ENCODE assay signal across 16 cellular contexts in the genomic region with DNA sequence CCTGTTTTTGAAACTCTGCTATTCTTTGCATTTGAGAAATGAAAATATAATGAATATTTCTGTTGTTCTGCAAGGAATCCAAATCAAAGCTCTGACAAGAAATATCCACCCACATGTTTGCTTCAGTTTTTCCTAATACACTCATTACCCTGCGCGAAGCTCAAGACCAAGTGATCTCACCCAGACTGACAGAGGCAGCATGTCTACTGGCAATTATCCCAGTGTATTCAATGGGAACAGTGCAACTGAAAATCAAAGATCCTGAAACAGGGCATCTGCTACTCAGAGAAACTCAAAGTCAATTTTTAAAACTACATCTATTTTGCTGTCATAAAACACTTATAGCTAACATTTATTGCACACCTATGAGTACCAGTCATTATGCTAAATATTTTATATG.
DNase-seq lines count a peak whose midpoint lies in the region; ATAC-seq and TF ChIP-seq lines count a peak whose summit lies in the region.
"Had no signal": no experiment of that assay in that cellular context is flagged by ENCODE, and none has a peak within 500 bp of the region (broad histone marks: within the 10 kb centered on the region; RNA-seq: fewer than 3 reads in every experiment).

No MANE protein-coding gene starts in this region.

- H4K20me1 ChIP-seq in MM.1S (ENCODE audit: insufficient read depth, low read length): no peaks in the 10 kb centered on the region

- no peak overlapping the region for H3K4me2 ChIP-seq in MM.1S (ENCODE audit: low read depth, low read length)

- H3K9me2 ChIP-seq in MM.1S (replicated peaks; ENCODE audit: insufficient read depth, low read length): no peaks in the 10 kb centered on the region

- DNase-seq in NCI-H2171 treated with DMSO at 0.1 percent for 48 hours (lab: John Stamatoyannopoulos, UW): peak; percentile 29
- DNase-seq in NCI-H2171 (lab: John Stamatoyannopoulos, UW): no peak
- DNase-seq in astrocyte of the hippocampus (ENCODE audit: low read depth, low spot score): peak; percentile 60
- DNase-seq in midbrain (lab: John Stamatoyannopoulos, UW): peak; percentile 5
- DNase-seq in stromal cell of bone marrow (ENCODE audit: low read depth): peak; percentile 7
- no peak for DNase-seq in MM.1S
- no peak for DNase-seq in WTC11 (ENCODE audit: low spot score)
- DNase-seq: H9, NCI-H2029, NCI-H226, NCI-H526 treated with DMSO at 0.1 percent for 48 hours, OCI-M1, RPMI8226, SIG-M5 had no signal

- ATAC-seq in WTC11 (no peak), GM19035 (IDR thresholded peaks at IDR 0.05; ENCODE audit: unreplicated experiment) (no peak)

- no peak overlapping the region for H2AFZ ChIP-seq in MM.1S (ENCODE audit: low read length)

- no peaks in the 10 kb centered on the region for H3K36me3 Mint-ChIP-seq in WTC11

- H3K4me1 ChIP-seq in MM.1S (ENCODE audit: low read length): no peaks in the 10 kb centered on the region

- H3K27me3 Mint-ChIP-seq in WTC11 (ENCODE audit: low read depth): peaks cover 56% of the 10 kb centered on the region

- H3K4me1 Mint-ChIP-seq in WTC11: peaks cover 17% of the 10 kb centered on the region

- H3K27ac ChIP-seq in MM.1S (ENCODE audit: low read length): no peak overlapping the region
- H3K27ac ChIP-seq: C4-2B had no signal

- H3K79me2 ChIP-seq in MM.1S (ENCODE audit: low read length): no peaks in the 10 kb centered on the region

- POLR2A ChIA-PET in WTC11 (lab: Charles Lee): no interaction called here

- H3K36me3 ChIP-seq in MM.1S (replicated peaks; ENCODE audit: insufficient read depth, low read length): no peaks in the 10 kb centered on the region

- H3K9me3 ChIP-seq in MM.1S (replicated peaks; ENCODE audit: insufficient read depth, low read length): no peaks in the 10 kb centered on the region

- no peaks in the 10 kb centered on the region for H3F3A ChIP-seq in MM.1S (ENCODE audit: insufficient read depth, low read length)

- H3K4me3 ChIP-seq in MM.1S (ENCODE audit: low read length): no peak overlapping the region

- H3K4me3 Mint-ChIP-seq in WTC11: no peak overlapping the region
- H3K4me3 Mint-ChIP-seq: H9 had no signal

- H3K9me3 Mint-ChIP-seq in WTC11: no peaks in the 10 kb centered on the region
- H3K9me3 Mint-ChIP-seq: H9 had no signal

- H3K9ac ChIP-seq in MM.1S (ENCODE audit: low read length): no peak overlapping the region

- H3K27me3 ChIP-seq in MM.1S (replicated peaks; ENCODE audit: insufficient read depth, low read length): no peaks in the 10 kb centered on the region

- TF ChIP-seq CTCF in MM.1S (IDR thresholded peaks at IDR 0.05; ENCODE audit: low read length) (no peak), WTC11 (IDR thresholded peaks at IDR 0.05) (no peak)

- CTCF ChIA-PET in WTC11 (lab: Charles Lee): interaction anchor here (0.6 kb wide), 1 partner anchor 188 kb away, joined by 4 read pairs; no protein-coding TSS in a partner anchor

- H3K27ac Mint-ChIP-seq in WTC11: no peak overlapping the region
- H3K27ac Mint-ChIP-seq: H9 had no signal

TF ChIP-seq in WTC11, 78 proteins besides CTCF, POLR2A, EP300 and RAD21 (continues in another document):
- TF ChIP-seq CDX4 (CRISPR knock-in tag; IDR thresholded peaks at IDR 0.05; ENCODE audit: borderline replicate concordance): no peak
- no peak for TF ChIP-seq NR3C1 (CRISPR knock-in tag; conservative IDR thresholded peaks at IDR 0.05; ENCODE audit: low read depth)
- no peak for TF ChIP-seq CBFB (CRISPR knock-in tag; IDR thresholded peaks at IDR 0.05; ENCODE audit: low read depth)
- TF ChIP-seq AFF4 (CRISPR knock-in tag; IDR thresholded peaks at IDR 0.05; ENCODE audit: borderline replicate concordance): no peak
- TF ChIP-seq E2F1 (CRISPR knock-in tag; IDR thresholded peaks at IDR 0.05): no peak
- TF ChIP-seq ZNF423 (CRISPR knock-in tag; IDR thresholded peaks at IDR 0.05): no peak
- TF ChIP-seq NR2C2 (CRISPR knock-in tag; IDR thresholded peaks at IDR 0.05): no peak
- no peak for TF ChIP-seq ZNF671 (CRISPR knock-in tag; IDR thresholded peaks at IDR 0.05)
- no peak for TF ChIP-seq NFE2L1 (CRISPR knock-in tag; IDR thresholded peaks at IDR 0.05)
- TF ChIP-seq, protein P1, sequence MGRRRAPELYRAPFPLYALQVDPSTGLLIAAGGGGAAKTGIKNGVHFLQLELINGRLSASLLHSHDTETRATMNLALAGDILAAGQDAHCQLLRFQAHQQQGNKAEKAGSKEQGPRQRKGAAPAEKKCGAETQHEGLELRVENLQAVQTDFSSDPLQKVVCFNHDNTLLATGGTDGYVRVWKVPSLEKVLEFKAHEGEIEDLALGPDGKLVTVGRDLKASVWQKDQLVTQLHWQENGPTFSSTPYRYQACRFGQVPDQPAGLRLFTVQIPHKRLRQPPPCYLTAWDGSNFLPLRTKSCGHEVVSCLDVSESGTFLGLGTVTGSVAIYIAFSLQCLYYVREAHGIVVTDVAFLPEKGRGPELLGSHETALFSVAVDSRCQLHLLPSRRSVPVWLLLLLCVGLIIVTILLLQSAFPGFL (CRISPR knock-in tag; IDR thresholded peaks at IDR 0.05; ENCODE audit: borderline replicate concordance): no peak
- no peak for TF ChIP-seq ZNF281 (CRISPR knock-in tag; IDR thresholded peaks at IDR 0.05)
- TF ChIP-seq, protein P2, sequence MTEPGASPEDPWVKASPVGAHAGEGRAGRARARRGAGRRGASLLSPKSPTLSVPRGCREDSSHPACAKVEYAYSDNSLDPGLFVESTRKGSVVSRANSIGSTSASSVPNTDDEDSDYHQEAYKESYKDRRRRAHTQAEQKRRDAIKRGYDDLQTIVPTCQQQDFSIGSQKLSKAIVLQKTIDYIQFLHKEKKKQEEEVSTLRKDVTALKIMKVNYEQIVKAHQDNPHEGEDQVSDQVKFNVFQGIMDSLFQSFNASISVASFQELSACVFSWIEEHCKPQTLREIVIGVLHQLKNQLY (CRISPR knock-in tag; IDR thresholded peaks at IDR 0.05): no peak

Comparison
In these comparisons a context has a peak if more than half of its experiments do, and no peak if none do; other contexts are left out.
1. DNase-seq: peak in NCI-H2171 treated with DMSO at 0.1 percent for 48 hours (single experiment), astrocyte of the hippocampus (single experiment), midbrain (single experiment) and stromal cell of bone marrow (single experiment); none in NCI-H2171 (single experiment), MM.1S (single experiment) and WTC11 (single experiment).